In the genomic region with DNA sequence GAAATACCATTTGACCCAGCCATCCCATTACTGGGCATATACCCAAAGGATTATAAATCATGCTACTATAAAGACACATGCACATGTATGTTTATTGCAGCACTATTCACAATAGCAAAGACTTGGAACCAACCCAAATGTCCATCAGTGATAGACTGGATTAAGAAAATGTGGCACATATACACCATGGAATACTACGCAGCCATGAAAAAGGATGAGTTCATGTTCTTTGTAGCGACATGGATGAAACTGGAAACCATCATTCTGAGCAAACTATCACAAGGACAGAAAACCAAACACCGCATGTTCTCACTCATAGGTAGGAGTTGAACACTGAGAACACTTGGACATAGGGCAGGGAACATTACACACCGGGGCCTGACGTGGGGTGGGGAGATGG, we compare ENCODE assay signal across 2 cellular contexts. TPM values are rescaled to one million over a fixed set of nuclear protein-coding genes. Genes with fewer than 3 reads are reported as not detected.
"Had no signal": no experiment of that assay in that cellular context is flagged by ENCODE, and none has a peak within 500 bp of the region (broad histone marks: within the 10 kb centered on the region; RNA-seq: fewer than 3 reads in every experiment).

No MANE protein-coding gene starts in this region.

RNA-seq across cellular contexts. Expression of a gene that starts 7.1 kb away (rescaled TPM):
- polyA plus RNA-seq: immature natural killer cell; naive thymus-derived CD4-positive, alpha-beta T cell had no signal
